In the genomic region with DNA sequence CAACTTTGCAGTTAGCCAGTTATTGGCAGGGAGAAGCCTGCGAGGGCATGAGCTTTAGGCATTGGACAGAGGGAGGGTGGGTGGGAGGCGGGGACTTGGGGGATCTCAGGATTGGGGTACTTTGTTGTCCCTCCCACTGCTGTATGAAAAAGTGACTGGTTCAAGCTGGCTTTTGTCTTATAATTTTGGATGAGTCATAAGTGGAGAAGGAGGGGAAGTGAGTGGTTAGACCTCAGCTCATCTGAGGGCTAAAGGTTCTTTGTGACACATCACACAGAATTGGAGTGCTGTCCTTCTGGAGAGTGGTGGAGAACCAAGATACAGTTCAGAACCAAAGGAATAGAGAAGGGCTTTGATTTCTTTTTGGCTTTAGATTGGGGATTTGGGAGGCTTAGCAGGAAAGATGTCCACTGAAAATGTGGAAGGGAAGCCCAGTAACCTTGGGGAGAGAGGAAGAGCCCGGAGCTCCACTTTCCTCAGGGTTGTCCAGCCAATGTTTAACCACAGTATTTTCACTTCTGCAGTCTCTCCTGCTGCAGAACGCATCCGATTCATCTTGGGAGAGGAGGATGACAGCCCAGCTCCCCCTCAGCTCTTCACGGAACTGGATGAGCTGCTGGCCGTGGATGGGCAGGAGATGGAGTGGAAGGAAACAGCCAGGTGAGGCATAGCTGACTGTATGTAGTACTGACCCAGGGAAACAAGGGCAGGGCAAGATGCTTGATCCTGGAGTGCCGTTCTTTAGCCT, we compare ENCODE assay signal across 9 cellular contexts. TPM values are rescaled to one million over a fixed set of nuclear protein-coding genes. Genes with fewer than 3 reads are reported as not detected.
A peak's percentile ranks its signal among the peaks of the same experiment; 100 is the strongest.
DNase-seq lines count a peak whose midpoint lies in the region; ATAC-seq and TF ChIP-seq lines count a peak whose summit lies in the region.
"Had no signal": no experiment of that assay in that cellular context is flagged by ENCODE, and none has a peak within 500 bp of the region (broad histone marks: within the 10 kb centered on the region; RNA-seq: fewer than 3 reads in every experiment).

A gene (plus strand): TSS at position 175 of the 748 bp plus-strand sequence.

- H3K4me1 ChIP-seq in duodenal mucosa (ENCODE audit: control insufficient read depth in 1 of 2, insufficient read depth in 2 of 2, low read length in 2 of 2), result peaks cover 4 to 6% of the 10 kb centered on the region in 2 donors
- H3K4me1 ChIP-seq in skeletal muscle tissue (ENCODE audit: control insufficient read depth in 3 of 3, insufficient read depth in 3 of 3, low read length in 3 of 3), result no peaks in the 10 kb centered on the region

- no peak within 1 kb of the TSS for H3K4me3 ChIP-seq in GM12864 (ENCODE audit: low read depth, low read length)
- no peak within 1 kb of the TSS for H3K4me3 ChIP-seq in duodenal mucosa (ENCODE audit: low read depth in 1 of 2, low read length in 2 of 2)
- H3K4me3 ChIP-seq in skeletal muscle tissue (ENCODE audit: low read length in 3 of 3), result no peak within 1 kb of the TSS

- H3K27me3 ChIP-seq in duodenal mucosa (ENCODE audit: control insufficient read depth in 1 of 2, insufficient read depth in 2 of 2, low read length in 2 of 2), result no peaks in the 10 kb centered on the region
- H3K27me3 ChIP-seq in skeletal muscle tissue (ENCODE audit: control insufficient read depth in 3 of 3, insufficient read depth in 3 of 3, low read length in 3 of 3), result no peaks in the 10 kb centered on the region

- H3K27ac ChIP-seq in duodenal mucosa (ENCODE audit: low read depth, low read length), result peak within 1 kb of the TSS; percentile 50
- no peak within 1 kb of the TSS for H3K27ac ChIP-seq in skeletal muscle tissue (ENCODE audit: low read depth, low read length)
- H3K27ac ChIP-seq: KMS-11 had no signal

- H3K9me3 ChIP-seq in duodenal mucosa (ENCODE audit: control insufficient read depth in 1 of 2, low read length in 2 of 2), result no peaks in the 10 kb centered on the region
- H3K9me3 ChIP-seq in skeletal muscle tissue (ENCODE audit: control insufficient read depth in 3 of 3, low read length in 3 of 3), result no peaks in the 10 kb centered on the region

- H3K9ac ChIP-seq in duodenal mucosa (ENCODE audit: low read depth in 1 of 2, low read length in 2 of 2), result no peak within 1 kb of the TSS
- H3K9ac ChIP-seq in skeletal muscle tissue (ENCODE audit: low read depth in 1 of 3, low read length in 3 of 3), result no peak within 1 kb of the TSS
- H3K9ac ChIP-seq: KMS-11 had no signal

- peak; percentile 52 for DNase-seq in GM12864 (ENCODE audit: low read depth)
- DNase-seq in HPDE6-E6E7 (ENCODE audit: extremely low spot score), result peak; percentile 14
- DNase-seq in middle frontal gyrus (ENCODE audit: extremely low spot score, low spot score), result no peak
- no peak for DNase-seq in NCI-H128 (lab: John Stamatoyannopoulos, UW; ENCODE audit: unreplicated experiment)
- no peak for DNase-seq in NCI-H2227 treated with DMSO at 0.1 percent for 48 hours (lab: John Stamatoyannopoulos, UW)

- TF ChIP-seq CTCF in GM12864 (IDR thresholded peaks at IDR 0.05; ENCODE audit: low read depth, low read length, missing control alignments), result no peak

- H3K36me3 ChIP-seq in duodenal mucosa (ENCODE audit: control insufficient read depth in 1 of 2, insufficient read depth in 2 of 2, low read length in 2 of 2) (peaks cover 0 to 7% of the 10 kb centered on the region in 2 donors), skeletal muscle tissue (ENCODE audit: control insufficient read depth in 3 of 3, insufficient read depth in 3 of 3, low read length in 3 of 3) (no peaks in the 10 kb centered on the region)

- peak; percentile 99 for ATAC-seq in GM21528 (IDR thresholded peaks at IDR 0.05; ENCODE audit: low FRiP score, unreplicated experiment)

RNA-seq across cellular contexts. Expression of the gene that starts here (rescaled TPM):
- total RNA-seq in skeletal muscle tissue, result 13.0 TPM

Comparison
In these comparisons a context has a peak if more than half of its experiments do, and no peak if none do; other contexts are left out.
1. DNase-seq: peak in GM12864 (single experiment) and HPDE6-E6E7 (single experiment); none in middle frontal gyrus (single experiment), NCI-H128 (single experiment) and NCI-H2227 treated with DMSO at 0.1 percent for 48 hours (single experiment).